Comparison of ENCODE assay signal across 8 cellular contexts in genomic region chr7:140876519-140877248, GRCh38. TPM values are rescaled to one million over a fixed set of nuclear protein-coding genes. Genes with fewer than 3 reads are reported as not detected.
A peak's percentile ranks its signal among the peaks of the same experiment; 100 is the strongest.
DNase-seq lines count a peak whose midpoint lies in the region; ATAC-seq and TF ChIP-seq lines count a peak whose summit lies in the region.

No MANE protein-coding gene starts in this region.

- ATAC-seq in GM21529 (IDR thresholded peaks at IDR 0.05; ENCODE audit: unreplicated experiment), result peak; percentile 80
- ATAC-seq in CD8-positive, alpha-beta T cell, result no peak

- no peak overlapping the region for H3K4me3 Mint-ChIP-seq in CD8-positive, alpha-beta T cell

- intact Hi-C loops in CD8-positive, alpha-beta T cell (cut with DNase I, micrococcal nuclease), result loop anchor here in 1 of 2 experiments (5.0 kb wide), 1 partner anchor 41 kb away; no protein-coding TSS in a partner anchor

- peak; percentile 60 for DNase-seq in DMS53 (lab: John Stamatoyannopoulos, UW)
- DNase-seq in HT-29 (ENCODE audit: low spot score), result peak; percentile 12
- peak; percentile 84 for DNase-seq in fibroblast of mammary gland (ENCODE audit: low read depth)
- DNase-seq in NCI-H1092 treated with DMSO at 0.1 percent for 48 hours (lab: John Stamatoyannopoulos, UW), result no peak
- DNase-seq in substantia nigra (lab: John Stamatoyannopoulos, UW), result no peak
- DNase-seq in CD8-positive, alpha-beta T cell, result no peak
- no peak for DNase-seq in SK-N-DZ (ENCODE audit: low spot score)

- H3K36me3 Mint-ChIP-seq in CD8-positive, alpha-beta T cell, result peaks cover 26% of the 10 kb centered on the region

- no peak overlapping the region for H3K27ac ChIP-seq in substantia nigra (ENCODE audit: low read depth, low read length, poor library complexity, severe bottlenecking)
- no peak overlapping the region for H3K27ac ChIP-seq in CD8-positive, alpha-beta T cell (ENCODE audit: low read depth, low read length)

- H3K27me3 ChIP-seq in CD8-positive, alpha-beta T cell (ENCODE audit: insufficient read depth, low read length), result no peaks in the 10 kb centered on the region

- H3K27me3 Mint-ChIP-seq in CD8-positive, alpha-beta T cell (ENCODE audit: low read depth), result no peaks in the 10 kb centered on the region

- POLR2A ChIA-PET in CD8-positive, alpha-beta T cell (lab: Charles Lee), result no interaction called here

- H3K4me1 ChIP-seq in CD8-positive, alpha-beta T cell (ENCODE audit: insufficient read depth, low read length), result peaks cover 8% of the 10 kb centered on the region

- no peaks in the 10 kb centered on the region for H3K36me3 ChIP-seq in CD8-positive, alpha-beta T cell (ENCODE audit: insufficient read depth, low read length)

- CTCF ChIA-PET in CD8-positive, alpha-beta T cell (lab: Charles Lee), result no interaction called here

- H3K9me3 ChIP-seq in CD8-positive, alpha-beta T cell (ENCODE audit: low read length), result no peaks in the 10 kb centered on the region

- H3K27ac Mint-ChIP-seq in CD8-positive, alpha-beta T cell, result no peak overlapping the region

- no peak for TF ChIP-seq CTCF in fibroblast of mammary gland (conservative IDR thresholded peaks at IDR 0.05; ENCODE audit: control insufficient read depth, insufficient read depth, low read depth, low read length)
- TF ChIP-seq CTCF in CD8-positive, alpha-beta T cell (IDR thresholded peaks at IDR 0.05), result no peak

- H3K4me3 ChIP-seq in fibroblast of mammary gland (ENCODE audit: control insufficient read depth, low read depth, low read length), result peak overlapping the region; percentile 1
- H3K4me3 ChIP-seq in CD8-positive, alpha-beta T cell (ENCODE audit: low read depth, low read length), result no peak overlapping the region

- H3K9me3 Mint-ChIP-seq in CD8-positive, alpha-beta T cell, result peaks cover 5% of the 10 kb centered on the region

- peaks cover 62% of the 10 kb centered on the region for H3K4me1 Mint-ChIP-seq in CD8-positive, alpha-beta T cell (ENCODE audit: low read depth)

RNA-seq across cellular contexts. Expression of gene BRAF, which starts 48.0 kb away (rescaled TPM):
- 7.5 and 8.3 TPM in 2 replicates for total RNA-seq in HT-29 (2014; rRNA removed; shearing (Covaris generic))
- 10 to 100 TPM; 64.7 to 76.0 TPM for total RNA-seq in CD8-positive, alpha-beta T cell
- polyA plus RNA-seq in SK-N-DZ (2014; cell fraction: cytosol; rRNA removed), result 6.3 and 11.3 TPM in 2 replicates
- 8.1 and 14.7 TPM in 2 replicates for polyA plus RNA-seq in SK-N-DZ (2014; cell fraction: nucleus; rRNA removed)

Comparison
In these comparisons a context has a peak if more than half of its experiments do, and no peak if none do; other contexts are left out.
1. DNase-seq: peak in DMS53 (single experiment), HT-29 (single experiment) and fibroblast of mammary gland (single experiment); none in NCI-H1092 treated with DMSO at 0.1 percent for 48 hours (single experiment), substantia nigra (0 of 49), CD8-positive, alpha-beta T cell (0 of 7) and SK-N-DZ (single experiment).